Comparison of ENCODE assay signal across 1 cellular context in genomic region chr3:190366145-190366544, GRCh38.
TF ChIP-seq lines count a peak whose summit lies in the region.

No MANE protein-coding gene starts in this region.

TF ChIP-seq in H1, 55 proteins besides CTCF, POLR2A, EP300 and RAD21:
- TF ChIP-seq POU5F1 (IDR thresholded peaks at IDR 0.05; ENCODE audit: low read depth, low read length): no peak
